ENCODE assay signal across 14 cellular contexts in the genomic region with DNA sequence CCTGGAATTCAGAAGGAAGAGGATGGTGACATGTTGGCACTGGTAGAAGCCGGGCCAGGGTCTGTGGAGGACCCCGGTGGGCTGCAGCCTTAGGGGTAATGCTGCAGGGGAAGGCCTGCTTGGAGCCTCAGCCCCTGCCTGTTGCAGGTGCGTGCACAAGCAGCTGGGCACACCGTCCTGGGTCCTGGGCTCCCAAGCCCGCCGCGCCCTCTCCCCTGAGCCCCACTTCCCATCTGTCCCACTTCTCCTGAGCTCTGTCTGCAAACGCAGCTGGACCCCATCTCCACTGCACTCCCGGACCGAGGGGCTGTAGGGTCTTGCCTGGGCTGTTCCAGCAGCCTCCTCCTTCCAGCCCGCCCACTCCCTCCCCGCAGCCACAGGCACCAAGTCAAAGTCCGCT.
DNase-seq lines count a peak whose midpoint lies in the region; ATAC-seq and TF ChIP-seq lines count a peak whose summit lies in the region.
"Had no signal": no experiment of that assay in that cellular context is flagged by ENCODE, and none has a peak within 500 bp of the region (broad histone marks: within the 10 kb centered on the region; RNA-seq: fewer than 3 reads in every experiment).

No MANE protein-coding gene starts in this region.

- H2BK120ac ChIP-seq in trophoblast cell (ENCODE audit: insufficient read depth, low read length, poor library complexity), result no peak overlapping the region

- no peak overlapping the region for H2BK12ac ChIP-seq in trophoblast cell (ENCODE audit: low read length)

- peak overlapping the region; percentile 55 for H3K4me3 ChIP-seq in DOHH2 (ENCODE audit: low read length)
- H3K4me3 ChIP-seq in Jurkat, Clone E6-1 (ENCODE audit: low read length), result 0 out of 2 replicates have a peak overlapping the region, but pooled peaks have one; percentile 31
- no peak overlapping the region for H3K4me3 ChIP-seq in neutrophil (ENCODE audit: low read depth in 1 of 2, low read length in 1 of 2)
- no peak overlapping the region for H3K4me3 ChIP-seq in right lobe of liver
- H3K4me3 ChIP-seq in A673 (ENCODE audit: low read depth, low read length, poor library complexity, severe bottlenecking), result no peak overlapping the region
- no peak overlapping the region for H3K4me3 ChIP-seq in trophoblast cell (ENCODE audit: low read depth, low read length)
- H3K4me3 ChIP-seq: hepatocyte had no signal

- H2AK5ac ChIP-seq in trophoblast cell (ENCODE audit: low read length), result no peak overlapping the region

- no peak overlapping the region for H3K23ac ChIP-seq in trophoblast cell (ENCODE audit: low read length)

- no peak overlapping the region for H3K18ac ChIP-seq in trophoblast cell (ENCODE audit: low read length)

- CTCF ChIA-PET in A673 (lab: Charles Lee), result no interaction called here

- H2AFZ ChIP-seq in trophoblast cell (ENCODE audit: insufficient read depth, low read length, poor library complexity), result no peak overlapping the region
- H2AFZ ChIP-seq: hepatocyte had no signal

- H3K4me3 Mint-ChIP-seq in glutamatergic neuron (ENCODE audit: unreplicated experiment), result no peak overlapping the region
- H3K4me3 Mint-ChIP-seq: activated CD4-positive, alpha-beta memory T cell treated with anti-CD3 and anti-CD28 coated beads for 36 hours; activated naive CD8-positive, alpha-beta T cell treated with anti-CD3 and anti-CD28 coated beads for 36 hours; central memory CD8-positive, alpha-beta T cell had no signal

- no peak overlapping the region for H4K91ac ChIP-seq in trophoblast cell (ENCODE audit: low read depth, low read length)

- no peaks in the 10 kb centered on the region for H3K36me3 ChIP-seq in DOHH2 (ENCODE audit: control insufficient read depth, low read length)
- peaks cover 85% of the 10 kb centered on the region for H3K36me3 ChIP-seq in neutrophil
- no peaks in the 10 kb centered on the region for H3K36me3 ChIP-seq in right lobe of liver
- H3K36me3 ChIP-seq in A673 (ENCODE audit: insufficient read depth, low read length, poor library complexity, severe bottlenecking), result no peaks in the 10 kb centered on the region
- no peaks in the 10 kb centered on the region for H3K36me3 ChIP-seq in trophoblast cell (ENCODE audit: control insufficient read depth in 1 of 2, insufficient read depth in 2 of 2, low read length in 2 of 2)

- intact Hi-C loops in right lobe of liver (cut with DNase I), result loop anchor here in 1 of 2 donors (10.0 kb wide), 1 partner anchor 945 kb away; no protein-coding TSS in a partner anchor
- intact Hi-C loops in A673 (cut with micrococcal nuclease; ENCODE audit: unreplicated experiment), result no loop called here

- no peak for ATAC-seq in right lobe of liver

- no peaks in the 10 kb centered on the region for H3K27me3 ChIP-seq in DOHH2 (ENCODE audit: control insufficient read depth, low read length)
- H3K27me3 ChIP-seq in neutrophil, result no peaks in the 10 kb centered on the region
- H3K27me3 ChIP-seq in right lobe of liver, result no peaks in the 10 kb centered on the region
- H3K27me3 ChIP-seq in A673 (replicated peaks; ENCODE audit: insufficient read depth, low read depth, low read length, poor library complexity), result peaks cover 5% of the 10 kb centered on the region
- peaks cover 5% of the 10 kb centered on the region for H3K27me3 ChIP-seq in trophoblast cell (ENCODE audit: insufficient read depth, low read length)

- H2BK5ac ChIP-seq in trophoblast cell (ENCODE audit: low read depth, low read length, poor library complexity), result no peak overlapping the region

- WGBS in right lobe of liver (ENCODE audit: insufficient coverage, low coverage, low lambda C conversion rate, missing lambda C conversion rate), result 8% methylated on average over 4 of the region's 13 CpGs
- no CpG with 5 or more reads among the region's 13 CpGs for WGBS in trophoblast cell (ENCODE audit: extremely low coverage, insufficient coverage, insufficient read length)

- H3K4me1 ChIP-seq in DOHH2 (ENCODE audit: control insufficient read depth, low read length) (peaks cover 71% of the 10 kb centered on the region), neutrophil (ENCODE audit: control insufficient read depth in 1 of 2, insufficient read depth in 1 of 2, low read depth in 1 of 2, low read length in 1 of 2) (peaks cover 0 to 4% of the 10 kb centered on the region in 2 experiments), right lobe of liver (peaks cover 0 to 16% (median 8%) of the 10 kb centered on the region in 4 donors), A673 (ENCODE audit: insufficient read depth, low read length, poor library complexity, severe bottlenecking) (no peaks in the 10 kb centered on the region), trophoblast cell (ENCODE audit: control insufficient read depth in 1 of 2, insufficient read depth in 2 of 2, low read length in 2 of 2) (no peaks in the 10 kb centered on the region)

- H3K4ac ChIP-seq in trophoblast cell (ENCODE audit: low read depth, low read length), result no peak overlapping the region

- no peak overlapping the region for H3K9ac ChIP-seq in trophoblast cell (ENCODE audit: low read length)

- peaks cover 13% of the 10 kb centered on the region for H3K9me3 Mint-ChIP-seq in glutamatergic neuron (ENCODE audit: unreplicated experiment)
- H3K9me3 Mint-ChIP-seq: activated naive CD8-positive, alpha-beta T cell treated with anti-CD3 and anti-CD28 coated beads for 36 hours; central memory CD8-positive, alpha-beta T cell had no signal

- peaks cover 13% of the 10 kb centered on the region for H3K4me1 Mint-ChIP-seq in glutamatergic neuron (ENCODE audit: low read depth, unreplicated experiment)

- H3K4me2 ChIP-seq in DOHH2 (ENCODE audit: low read length) (peak overlapping the region; percentile 71), trophoblast cell (ENCODE audit: low read length) (no peak overlapping the region)
- H3K4me2 ChIP-seq: hepatocyte had no signal

- DNase-seq in Jurkat, Clone E6-1 (ENCODE audit: low read depth, low spot score), result no peak
- peak; percentile 35 for DNase-seq in glutamatergic neuron
- DNase-seq in right lobe of liver, result no peak
- DNase-seq in A673 (ENCODE audit: low spot score), result no peak
- no peak for DNase-seq in trophoblast cell
- DNase-seq: activated CD4-positive, CD25-positive, alpha-beta regulatory T cell; NCI-H2227 treated with DMSO at 0.1 percent for 48 hours had no signal

- H3K9me3 ChIP-seq in DOHH2 (ENCODE audit: control insufficient read depth, insufficient read depth, low read length), result no peaks in the 10 kb centered on the region
- H3K9me3 ChIP-seq in neutrophil, result no peaks in the 10 kb centered on the region
- H3K9me3 ChIP-seq in right lobe of liver, result no peaks in the 10 kb centered on the region
- H3K9me3 ChIP-seq in A673 (ENCODE audit: low read depth, low read length, poor library complexity, severe bottlenecking), result no peaks in the 10 kb centered on the region
- peaks cover 3% of the 10 kb centered on the region for H3K9me3 ChIP-seq in trophoblast cell (ENCODE audit: insufficient read depth, low read depth, low read length)

- H3K27ac ChIP-seq in DOHH2 (ENCODE audit: low read depth, low read length) (peak overlapping the region; percentile 62), neutrophil (peak overlapping the region; percentile 35), right lobe of liver (no peak overlapping the region), A673 (ENCODE audit: low read depth, low read length, poor library complexity, severe bottlenecking) (no peak overlapping the region), trophoblast cell (ENCODE audit: low read depth, low read length) (no peak overlapping the region)
- H3K27ac ChIP-seq: hepatocyte had no signal

- no peaks in the 10 kb centered on the region for H3K79me1 ChIP-seq in trophoblast cell (ENCODE audit: low read length)

- H4K20me1 ChIP-seq in DOHH2 (ENCODE audit: control insufficient read depth, insufficient read depth, low read depth, low read length), result no peaks in the 10 kb centered on the region

- H3K79me2 ChIP-seq in DOHH2 (ENCODE audit: control insufficient read depth, low read length) (no peaks in the 10 kb centered on the region), trophoblast cell (ENCODE audit: control insufficient read depth, insufficient read depth, low read length, poor library complexity) (no peaks in the 10 kb centered on the region)
- H3K79me2 ChIP-seq: hepatocyte had no signal

- TF ChIP-seq POLR2A in right lobe of liver (IDR thresholded peaks at IDR 0.05), result no peak

- H3K36me3 Mint-ChIP-seq in glutamatergic neuron (ENCODE audit: unreplicated experiment), result peaks cover 5% of the 10 kb centered on the region
- H3K36me3 Mint-ChIP-seq: activated CD4-positive, alpha-beta memory T cell treated with anti-CD3 and anti-CD28 coated beads for 36 hours; activated naive CD8-positive, alpha-beta T cell treated with anti-CD3 and anti-CD28 coated beads for 36 hours had no signal

- no peak overlapping the region for H4K8ac ChIP-seq in trophoblast cell (ENCODE audit: low read depth, low read length)

- POLR2A ChIA-PET in A673 (lab: Charles Lee; ENCODE audit: low non-redundant PET), result no interaction called here

- H3K9me2 ChIP-seq in DOHH2 (replicated peaks; ENCODE audit: control insufficient read depth, low read length), result no peaks in the 10 kb centered on the region

- no peak overlapping the region for H4K12ac ChIP-seq in trophoblast cell (ENCODE audit: low read depth, low read length)

- TF ChIP-seq CTCF in DOHH2 (IDR thresholded peaks at IDR 0.05; ENCODE audit: low read depth, low read length, poor library complexity, severe bottlenecking) (no peak), glutamatergic neuron (IDR thresholded peaks at IDR 0.05; ENCODE audit: partially characterized antibody, unreplicated experiment) (no peak), neutrophil (IDR thresholded peaks at IDR 0.05) (no peak), right lobe of liver (IDR thresholded peaks at IDR 0.05) (no peak), A673 (conservative IDR thresholded peaks at IDR 0.05; ENCODE audit: low read depth, low read length) (no peak)

- no peak overlapping the region for H3K14ac ChIP-seq in trophoblast cell (ENCODE audit: low read length)

- H3K27me3 Mint-ChIP-seq in glutamatergic neuron (ENCODE audit: unreplicated experiment), result peaks cover 10% of the 10 kb centered on the region

- BruUV-seq in A673 (replicated peaks; lab: Mats Ljungman, UMichigan), result no TSS peak

- H3K27ac Mint-ChIP-seq in glutamatergic neuron (ENCODE audit: unreplicated experiment), result peak overlapping the region; percentile 52
- H3K27ac Mint-ChIP-seq: activated CD4-positive, alpha-beta memory T cell treated with anti-CD3 and anti-CD28 coated beads for 36 hours; activated naive CD8-positive, alpha-beta T cell treated with anti-CD3 and anti-CD28 coated beads for 36 hours; progenitor cell of endocrine pancreas had no signal

- peaks cover 19% of the 10 kb centered on the region for H3F3A ChIP-seq in DOHH2 (ENCODE audit: control insufficient read depth, insufficient read depth)

Comparison
In these comparisons a context has a peak if more than half of its experiments do, and no peak if none do; other contexts are left out.
1. H3K27ac ChIP-seq: peak in DOHH2 (single experiment) and neutrophil (single experiment); none in right lobe of liver (0 of 3), A673 (single experiment) and trophoblast cell (single experiment).
2. H3K4me3 ChIP-seq: peak in DOHH2 (single experiment) and Jurkat, Clone E6-1 (single experiment); none in neutrophil (0 of 2), right lobe of liver (0 of 3), A673 (single experiment) and trophoblast cell (single experiment).